Comparison of ENCODE assay signal across 4 cellular contexts in genomic region chr20:13765868-13766416, GRCh38.
A peak's percentile ranks its signal among the peaks of the same experiment; 100 is the strongest.
TF ChIP-seq lines count a peak whose summit lies in the region.

No MANE protein-coding gene starts in this region.

TF ChIP-seq in SK-N-SH treated with all-trans-retinoic acid at 6 μM for 48 hours, 23 proteins besides CTCF, POLR2A, EP300 and RAD21:
- TF ChIP-seq ZNF8 (CRISPR knock-in tag; IDR thresholded peaks at IDR 0.05) (peak; percentile 48; the same call in 1 of the 2 replicates), BACH2 (CRISPR knock-in tag; IDR thresholded peaks at IDR 0.05; ENCODE audit: borderline replicate concordance) (no peak), ZFP30 (CRISPR knock-in tag; IDR thresholded peaks at IDR 0.05) (peak; percentile 90)

TF ChIP-seq in SK-N-SH, 30 proteins besides CTCF, POLR2A, EP300 and RAD21 (continues in another document):
- TF ChIP-seq FOSL2 (IDR thresholded peaks at IDR 0.05; ENCODE audit: borderline replicate concordance, low read depth): no peak
- no peak for TF ChIP-seq GABPA (IDR thresholded peaks at IDR 0.05; ENCODE audit: low read depth)
- TF ChIP-seq FOXM1 (IDR thresholded peaks at IDR 0.05; ENCODE audit: low read depth): no peak
- TF ChIP-seq NRF1 (IDR thresholded peaks at IDR 0.05; ENCODE audit: low read depth, low read length): no peak
- no peak for TF ChIP-seq MXI1 (IDR thresholded peaks at IDR 0.05; ENCODE audit: low read depth, low read length)
- no peak for TF ChIP-seq MEF2A (IDR thresholded peaks at IDR 0.05; ENCODE audit: borderline replicate concordance, low read depth)
- no peak for TF ChIP-seq GATA2 (CRISPR knock-in tag; IDR thresholded peaks at IDR 0.05)
- no peak for TF ChIP-seq ELF1 (IDR thresholded peaks at IDR 0.05)
- no peak for TF ChIP-seq SIN3A (IDR thresholded peaks at IDR 0.05; ENCODE audit: borderline replicate concordance, low read depth, low read length)
- no peak for TF ChIP-seq PBX3 (IDR thresholded peaks at IDR 0.05)
- no peak for TF ChIP-seq USF2 (IDR thresholded peaks at IDR 0.05; ENCODE audit: borderline replicate concordance, low read depth, low read length)
- TF ChIP-seq, protein P1, sequence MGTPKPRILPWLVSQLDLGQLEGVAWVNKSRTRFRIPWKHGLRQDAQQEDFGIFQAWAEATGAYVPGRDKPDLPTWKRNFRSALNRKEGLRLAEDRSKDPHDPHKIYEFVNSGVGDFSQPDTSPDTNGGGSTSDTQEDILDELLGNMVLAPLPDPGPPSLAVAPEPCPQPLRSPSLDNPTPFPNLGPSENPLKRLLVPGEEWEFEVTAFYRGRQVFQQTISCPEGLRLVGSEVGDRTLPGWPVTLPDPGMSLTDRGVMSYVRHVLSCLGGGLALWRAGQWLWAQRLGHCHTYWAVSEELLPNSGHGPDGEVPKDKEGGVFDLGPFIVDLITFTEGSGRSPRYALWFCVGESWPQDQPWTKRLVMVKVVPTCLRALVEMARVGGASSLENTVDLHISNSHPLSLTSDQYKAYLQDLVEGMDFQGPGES (IDR thresholded peaks at IDR 0.05; ENCODE audit: low read depth, low read length): no peak
- TF ChIP-seq, protein P2, sequence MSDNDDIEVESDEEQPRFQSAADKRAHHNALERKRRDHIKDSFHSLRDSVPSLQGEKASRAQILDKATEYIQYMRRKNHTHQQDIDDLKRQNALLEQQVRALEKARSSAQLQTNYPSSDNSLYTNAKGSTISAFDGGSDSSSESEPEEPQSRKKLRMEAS (IDR thresholded peaks at IDR 0.05; ENCODE audit: low read depth): no peak

TF ChIP-seq in HepG2, 621 proteins besides CTCF, POLR2A, EP300 and RAD21:
- TF ChIP-seq RBFOX2 (IDR thresholded peaks at IDR 0.05; ENCODE audit: low read depth, low read length) (0 out of 2 replicates have a peak, but pooled peaks have one; percentile 6), ZFP82 (CRISPR knock-in tag; IDR thresholded peaks at IDR 0.05; ENCODE audit: borderline replicate concordance) (peak; percentile 98), HMGA1 (CRISPR knock-in tag; conservative IDR thresholded peaks at IDR 0.05) (no peak), CENPX (CRISPR knock-in tag; IDR thresholded peaks at IDR 0.05) (no peak), ZNF800 (CRISPR knock-in tag; IDR thresholded peaks at IDR 0.05) (0 out of 2 replicates have a peak, but pooled peaks have one; percentile 25)
- TF ChIP-seq, protein P3, sequence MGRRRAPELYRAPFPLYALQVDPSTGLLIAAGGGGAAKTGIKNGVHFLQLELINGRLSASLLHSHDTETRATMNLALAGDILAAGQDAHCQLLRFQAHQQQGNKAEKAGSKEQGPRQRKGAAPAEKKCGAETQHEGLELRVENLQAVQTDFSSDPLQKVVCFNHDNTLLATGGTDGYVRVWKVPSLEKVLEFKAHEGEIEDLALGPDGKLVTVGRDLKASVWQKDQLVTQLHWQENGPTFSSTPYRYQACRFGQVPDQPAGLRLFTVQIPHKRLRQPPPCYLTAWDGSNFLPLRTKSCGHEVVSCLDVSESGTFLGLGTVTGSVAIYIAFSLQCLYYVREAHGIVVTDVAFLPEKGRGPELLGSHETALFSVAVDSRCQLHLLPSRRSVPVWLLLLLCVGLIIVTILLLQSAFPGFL (CRISPR knock-in tag; IDR thresholded peaks at IDR 0.05): no peak

TF ChIP-seq in endothelial cell of umbilical vein, 7 proteins besides CTCF, POLR2A, EP300 and RAD21:
- no peak for TF ChIP-seq GATA2 (IDR thresholded peaks at IDR 0.05; ENCODE audit: insufficient read depth, insufficient read length, low read depth, low read length)
- no peak for TF ChIP-seq MYC (IDR thresholded peaks at IDR 0.05; ENCODE audit: low read depth, low read length)
- TF ChIP-seq, protein P2 (IDR thresholded peaks at IDR 0.05; ENCODE audit: insufficient read depth, insufficient read length): no peak
- no peak for TF ChIP-seq FOS (IDR thresholded peaks at IDR 0.05; ENCODE audit: borderline replicate concordance, insufficient read depth, low read length)
- TF ChIP-seq EZH2 (IDR thresholded peaks at IDR 0.05; ENCODE audit: borderline replicate concordance, low read depth, low read length, severe bottlenecking): no peak
- no peak for TF ChIP-seq POLR2AphosphoS5 (IDR thresholded peaks at IDR 0.05; ENCODE audit: insufficient read depth, low read depth, low read length)
- no peak for TF ChIP-seq JUN (IDR thresholded peaks at IDR 0.05; ENCODE audit: borderline replicate concordance, insufficient read depth, insufficient read length, low read depth)
